In the genomic region with DNA sequence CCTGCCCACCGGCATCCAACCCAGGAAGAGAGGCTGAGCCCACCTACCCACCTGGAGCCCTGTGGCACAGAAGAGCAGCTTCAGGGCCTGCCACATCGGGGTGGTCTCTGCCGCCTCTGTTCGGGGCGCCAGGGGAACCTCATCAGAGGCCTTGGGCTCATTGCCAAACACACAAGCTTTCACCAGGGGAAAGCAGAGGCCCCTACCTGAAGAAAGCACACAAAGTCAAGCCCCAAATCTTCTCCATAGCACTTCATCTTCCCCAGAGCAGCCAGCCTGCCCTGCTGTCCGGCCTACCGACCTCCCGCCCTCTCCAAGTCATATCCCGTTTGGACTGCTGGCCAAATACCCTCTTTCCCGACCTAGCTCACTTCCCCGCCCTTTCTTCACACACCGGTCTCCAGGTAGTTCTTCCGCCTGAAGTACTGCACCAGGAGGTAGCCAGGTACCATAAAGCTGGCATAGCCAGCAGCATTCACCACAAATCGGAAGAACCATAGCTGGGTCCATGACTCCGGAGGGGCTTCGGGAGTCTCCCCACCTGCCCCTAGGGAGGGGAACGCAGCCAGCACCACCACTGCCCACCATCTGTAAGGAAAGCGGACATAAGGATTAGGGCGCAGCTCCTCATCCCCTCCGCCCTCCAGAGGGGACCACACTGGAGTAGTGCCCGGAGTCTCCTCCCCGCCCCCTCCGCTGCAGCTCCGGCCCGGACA, we compare ENCODE assay signal across 1 cellular context.
TF ChIP-seq lines count a peak whose summit lies in the region.

No MANE protein-coding gene starts in this region.

TF ChIP-seq in GM23338, 12 proteins besides CTCF, POLR2A, EP300 and RAD21 (continued from another document):
- TF ChIP-seq, protein P1, sequence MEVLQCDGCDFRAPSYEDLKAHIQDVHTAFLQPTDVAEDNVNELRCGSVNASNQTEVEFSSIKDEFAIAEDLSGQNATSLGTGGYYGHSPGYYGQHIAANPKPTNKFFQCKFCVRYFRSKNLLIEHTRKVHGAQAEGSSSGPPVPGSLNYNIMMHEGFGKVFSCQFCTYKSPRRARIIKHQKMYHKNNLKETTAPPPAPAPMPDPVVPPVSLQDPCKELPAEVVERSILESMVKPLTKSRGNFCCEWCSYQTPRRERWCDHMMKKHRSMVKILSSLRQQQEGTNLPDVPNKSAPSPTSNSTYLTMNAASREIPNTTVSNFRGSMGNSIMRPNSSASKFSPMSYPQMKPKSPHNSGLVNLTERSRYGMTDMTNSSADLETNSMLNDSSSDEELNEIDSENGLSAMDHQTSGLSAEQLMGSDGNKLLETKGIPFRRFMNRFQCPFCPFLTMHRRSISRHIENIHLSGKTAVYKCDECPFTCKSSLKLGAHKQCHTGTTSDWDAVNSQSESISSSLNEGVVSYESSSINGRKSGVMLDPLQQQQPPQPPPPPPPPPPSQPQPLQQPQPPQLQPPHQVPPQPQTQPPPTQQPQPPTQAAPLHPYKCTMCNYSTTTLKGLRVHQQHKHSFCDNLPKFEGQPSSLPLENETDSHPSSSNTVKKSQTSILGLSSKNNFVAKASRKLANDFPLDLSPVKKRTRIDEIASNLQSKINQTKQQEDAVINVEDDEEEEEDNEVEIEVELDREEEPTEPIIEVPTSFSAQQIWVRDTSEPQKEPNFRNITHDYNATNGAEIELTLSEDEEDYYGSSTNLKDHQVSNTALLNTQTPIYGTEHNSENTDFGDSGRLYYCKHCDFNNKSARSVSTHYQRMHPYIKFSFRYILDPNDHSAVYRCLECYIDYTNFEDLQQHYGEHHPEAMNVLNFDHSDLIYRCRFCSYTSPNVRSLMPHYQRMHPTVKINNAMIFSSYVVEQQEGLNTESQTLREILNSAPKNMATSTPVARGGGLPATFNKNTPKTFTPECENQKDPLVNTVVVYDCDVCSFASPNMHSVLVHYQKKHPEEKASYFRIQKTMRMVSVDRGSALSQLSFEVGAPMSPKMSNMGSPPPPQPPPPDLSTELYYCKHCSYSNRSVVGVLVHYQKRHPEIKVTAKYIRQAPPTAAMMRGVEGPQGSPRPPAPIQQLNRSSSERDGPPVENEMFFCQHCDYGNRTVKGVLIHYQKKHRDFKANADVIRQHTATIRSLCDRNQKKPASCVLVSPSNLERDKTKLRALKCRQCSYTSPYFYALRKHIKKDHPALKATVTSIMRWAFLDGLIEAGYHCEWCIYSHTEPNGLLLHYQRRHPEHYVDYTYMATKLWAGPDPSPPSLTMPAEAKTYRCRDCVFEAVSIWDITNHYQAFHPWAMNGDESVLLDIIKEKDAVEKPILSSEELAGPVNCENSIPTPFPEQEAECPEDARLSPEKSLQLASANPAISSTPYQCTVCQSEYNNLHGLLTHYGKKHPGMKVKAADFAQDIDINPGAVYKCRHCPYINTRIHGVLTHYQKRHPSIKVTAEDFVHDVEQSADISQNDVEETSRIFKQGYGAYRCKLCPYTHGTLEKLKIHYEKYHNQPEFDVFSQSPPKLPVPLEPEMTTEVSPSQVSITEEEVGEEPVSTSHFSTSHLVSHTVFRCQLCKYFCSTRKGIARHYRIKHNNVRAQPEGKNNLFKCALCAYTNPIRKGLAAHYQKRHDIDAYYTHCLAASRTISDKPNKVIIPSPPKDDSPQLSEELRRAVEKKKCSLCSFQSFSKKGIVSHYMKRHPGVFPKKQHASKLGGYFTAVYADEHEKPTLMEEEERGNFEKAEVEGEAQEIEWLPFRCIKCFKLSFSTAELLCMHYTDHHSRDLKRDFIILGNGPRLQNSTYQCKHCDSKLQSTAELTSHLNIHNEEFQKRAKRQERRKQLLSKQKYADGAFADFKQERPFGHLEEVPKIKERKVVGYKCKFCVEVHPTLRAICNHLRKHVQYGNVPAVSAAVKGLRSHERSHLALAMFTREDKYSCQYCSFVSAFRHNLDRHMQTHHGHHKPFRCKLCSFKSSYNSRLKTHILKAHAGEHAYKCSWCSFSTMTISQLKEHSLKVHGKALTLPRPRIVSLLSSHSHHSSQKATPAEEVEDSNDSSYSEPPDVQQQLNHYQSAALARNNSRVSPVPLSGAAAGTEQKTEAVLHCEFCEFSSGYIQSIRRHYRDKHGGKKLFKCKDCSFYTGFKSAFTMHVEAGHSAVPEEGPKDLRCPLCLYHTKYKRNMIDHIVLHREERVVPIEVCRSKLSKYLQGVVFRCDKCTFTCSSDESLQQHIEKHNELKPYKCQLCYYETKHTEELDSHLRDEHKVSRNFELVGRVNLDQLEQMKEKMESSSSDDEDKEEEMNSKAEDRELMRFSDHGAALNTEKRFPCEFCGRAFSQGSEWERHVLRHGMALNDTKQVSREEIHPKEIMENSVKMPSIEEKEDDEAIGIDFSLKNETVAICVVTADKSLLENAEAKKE (CRISPR knock-in tag; IDR thresholded peaks at IDR 0.05), result no peak
- TF ChIP-seq JUNB (IDR thresholded peaks at IDR 0.05; ENCODE audit: unreplicated experiment) (no peak), NANOG (IDR thresholded peaks at IDR 0.05; ENCODE audit: borderline replicate concordance) (no peak)
TF ChIP-seq in GM23338: peak in this region for 0.
